ENCODE assay signal across 26 cellular contexts in the genomic region with DNA sequence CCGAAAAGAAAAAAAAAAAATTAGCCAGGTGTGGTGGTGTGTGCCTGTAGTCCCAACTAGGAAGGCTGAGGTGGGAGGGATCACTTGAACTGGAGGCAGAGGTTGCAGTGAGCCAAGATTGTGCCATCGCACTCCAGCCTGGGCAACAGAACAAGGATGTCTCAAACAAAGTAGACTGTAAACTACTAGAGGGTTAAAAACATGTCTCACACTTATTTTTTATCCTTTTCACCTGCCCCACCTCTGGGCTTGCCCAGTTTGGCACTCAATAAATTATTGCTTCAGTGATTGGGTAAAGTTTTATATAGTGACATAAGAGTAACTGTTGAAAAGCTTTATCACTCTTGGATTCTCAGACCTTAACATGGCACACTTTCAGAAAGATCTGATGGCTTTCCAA. TPM values are rescaled to one million over a fixed set of nuclear protein-coding genes. Genes with fewer than 3 reads are reported as not detected.
DNase-seq lines count a peak whose midpoint lies in the region; ATAC-seq and TF ChIP-seq lines count a peak whose summit lies in the region.
"Had no signal": no experiment of that assay in that cellular context is flagged by ENCODE, and none has a peak within 500 bp of the region (broad histone marks: within the 10 kb centered on the region; RNA-seq: fewer than 3 reads in every experiment).

No MANE protein-coding gene starts in this region.

- H3K9me3 ChIP-seq in DND-41 (ENCODE audit: insufficient read depth, low read length, severe bottlenecking): no peaks in the 10 kb centered on the region
- no peaks in the 10 kb centered on the region for H3K9me3 ChIP-seq in Panc1 (ENCODE audit: control insufficient read depth, insufficient read depth, low read depth, low read length)
- no peaks in the 10 kb centered on the region for H3K9me3 ChIP-seq in gastrocnemius medialis
- H3K9me3 ChIP-seq: BLaER1 treated with 17β-estradiol and CSF1 and Interleukin-3, amounts not matched to agents 10 nM and 100 nM had no signal

- 0 out of 2 replicates have a peak overlapping the region, but pooled peaks have one; percentile 24 for H3K27ac ChIP-seq in DND-41 (ENCODE audit: low read length)
- peak overlapping the region; percentile 36; the same call in 1 of the 2 replicates for H3K27ac ChIP-seq in Panc1 (ENCODE audit: low read length)
- H3K27ac ChIP-seq in gastrocnemius medialis: peak overlapping the region in 3 of 4 donors; percentile 5 to 57 (median 49)
- H3K27ac ChIP-seq: HL-60 had no signal

- POLR2A ChIA-PET in Panc1 (lab: Charles Lee): no interaction called here
- POLR2A ChIA-PET in activated CD4-positive, alpha-beta memory T cell treated with anti-CD3 and anti-CD28 coated beads, Interleukin-2, amount 10 ng/mL, durations not matched to agents 7 days and 5 days (lab: Charles Lee): no interaction called here

- no TSS peak for BruUV-seq in Panc1 (replicated peaks; lab: Mats Ljungman, UMichigan)

- peaks cover 32% of the 10 kb centered on the region for H3K4me1 Mint-ChIP-seq in activated CD4-positive, alpha-beta memory T cell treated with anti-CD3 and anti-CD28 coated beads, Interleukin-2, amount 10 ng/mL, durations not matched to agents 7 days and 5 days

- H3K36me3 ChIP-seq in DND-41 (ENCODE audit: insufficient read depth, low read length): no peaks in the 10 kb centered on the region
- H3K36me3 ChIP-seq in Panc1 (ENCODE audit: control insufficient read depth, insufficient read depth, low read length): no peaks in the 10 kb centered on the region
- no peaks in the 10 kb centered on the region for H3K36me3 ChIP-seq in gastrocnemius medialis

- H4K20me1 ChIP-seq in DND-41 (ENCODE audit: insufficient read depth, low read length): no peaks in the 10 kb centered on the region

- TF ChIP-seq POLR2A in gastrocnemius medialis (IDR thresholded peaks at IDR 0.05): no peak

- in situ Hi-C loops in Panc1 (cut with HindIII; ENCODE audit: low pct_unique_long_range_greater_than_20kb, low sequenced_read_pairs) (no loop called here), gastrocnemius medialis (cut with MboI; ENCODE audit: low sequenced_read_pairs in 4 of 4) (no loop called here)

- no peak for TF ChIP-seq CTCF in DND-41 (IDR thresholded peaks at IDR 0.05; ENCODE audit: borderline replicate concordance, extremely low read depth, low read length, poor library complexity, severe bottlenecking)
- no peak for TF ChIP-seq CTCF in Panc1 (IDR thresholded peaks at IDR 0.05)
- TF ChIP-seq CTCF in gastrocnemius medialis (IDR thresholded peaks at IDR 0.05 in 4 of 5, conservative IDR thresholded peaks at IDR 0.05 in 1 of 5): no peak

- H3K27me3 ChIP-seq in DND-41 (ENCODE audit: insufficient read depth, low read length, poor library complexity) (no peaks in the 10 kb centered on the region), Panc1 (ENCODE audit: control insufficient read depth, insufficient read depth, low read length) (no peaks in the 10 kb centered on the region), gastrocnemius medialis (no peaks in the 10 kb centered on the region)
- H3K27me3 ChIP-seq: BLaER1 treated with 17β-estradiol and CSF1 and Interleukin-3, amounts not matched to agents 10 nM and 100 nM had no signal

- H3K4me1 ChIP-seq in DND-41 (ENCODE audit: insufficient read depth, low read length) (peaks cover 25% of the 10 kb centered on the region), Panc1 (ENCODE audit: control insufficient read depth, insufficient read depth, low read length) (peaks cover 24% of the 10 kb centered on the region), gastrocnemius medialis (peaks cover 22 to 38% of the 10 kb centered on the region in 2 donors)

- intact Hi-C loops in Panc1 (cut with micrococcal nuclease; ENCODE audit: unreplicated experiment): no loop called here
- intact Hi-C loops in gastrocnemius medialis (cut with DNase I; ENCODE audit: low total_unique reads): no loop called here

- ATAC-seq in DND-41 (ENCODE audit: insufficient read depth, low read depth) (no peak), Panc1 (no peak), esophagus mucosa (peak; percentile 43), gastrocnemius medialis (peak in 1 of 2 donors; percentile 63)
- ATAC-seq: HepG2, K562, SK-N-SH treated with all-trans-retinoic acid at 6 μM for 48 hours had no signal

- no peak overlapping the region for H3K4me3 Mint-ChIP-seq in activated CD4-positive, alpha-beta memory T cell treated with anti-CD3 and anti-CD28 coated beads, Interleukin-2, amount 10 ng/mL, durations not matched to agents 7 days and 5 days
- H3K4me3 Mint-ChIP-seq: CD8-positive, alpha-beta memory T cell had no signal

- H3K79me2 ChIP-seq in DND-41 (ENCODE audit: insufficient read depth, low read length): no peaks in the 10 kb centered on the region

- CTCF ChIA-PET in Panc1 (lab: Charles Lee): no interaction called here
- CTCF ChIA-PET in activated CD4-positive, alpha-beta memory T cell treated with anti-CD3 and anti-CD28 coated beads, Interleukin-2, amount 10 ng/mL, durations not matched to agents 7 days and 5 days (lab: Charles Lee): no interaction called here

- DNase-seq in DND-41 (no peak), Panc1 (ENCODE audit: low read depth, low spot score) (no peak), gastrocnemius medialis (peak in 1 of 2 donors; percentile 42), SHP77 (lab: John Stamatoyannopoulos, UW) (no peak)
- no peak for DNase-seq in activated CD4-positive, alpha-beta memory T cell treated with anti-CD3 and anti-CD28 coated beads, Interleukin-2, amount 10 ng/mL, durations not matched to agents 7 days and 5 days
- DNase-seq in effector CD8-positive, alpha-beta T cell (lab: John Stamatoyannopoulos, UW): no peak
- DNase-seq: Calu3; CD8-positive, alpha-beta memory T cell; DMS153; GOT3; HCEC 1CT; NCI-H1105; NCI-H1694; NCI-H2081; NCI-H2171; NCI-H526; SIG-M5 had no signal

- peaks cover 13% of the 10 kb centered on the region for H3K36me3 Mint-ChIP-seq in activated CD4-positive, alpha-beta memory T cell treated with anti-CD3 and anti-CD28 coated beads, Interleukin-2, amount 10 ng/mL, durations not matched to agents 7 days and 5 days (ENCODE audit: low read depth)

- no peaks in the 10 kb centered on the region for H3K27me3 Mint-ChIP-seq in activated CD4-positive, alpha-beta memory T cell treated with anti-CD3 and anti-CD28 coated beads, Interleukin-2, amount 10 ng/mL, durations not matched to agents 7 days and 5 days
- H3K27me3 Mint-ChIP-seq: CD8-positive, alpha-beta memory T cell had no signal

- no peak overlapping the region for H2AFZ ChIP-seq in DND-41 (ENCODE audit: low read depth, low read length)

- no peaks in the 10 kb centered on the region for H3K9me3 Mint-ChIP-seq in activated CD4-positive, alpha-beta memory T cell treated with anti-CD3 and anti-CD28 coated beads, Interleukin-2, amount 10 ng/mL, durations not matched to agents 7 days and 5 days
- H3K9me3 Mint-ChIP-seq: CD8-positive, alpha-beta memory T cell had no signal

- no peak overlapping the region for H3K9ac ChIP-seq in DND-41 (ENCODE audit: low read depth, low read length)
- H3K9ac ChIP-seq: BLaER1 treated with 17β-estradiol and CSF1 and Interleukin-3, amounts not matched to agents 10 nM and 100 nM had no signal

- no peak overlapping the region for H3K27ac Mint-ChIP-seq in activated CD4-positive, alpha-beta memory T cell treated with anti-CD3 and anti-CD28 coated beads, Interleukin-2, amount 10 ng/mL, durations not matched to agents 7 days and 5 days

- H3K4me3 ChIP-seq in DND-41 (ENCODE audit: low read depth in 1 of 2, low read length in 2 of 2) (no peak overlapping the region), Panc1 (ENCODE audit: low read depth in 2 of 2, low read length in 2 of 2) (no peak overlapping the region), gastrocnemius medialis (no peak overlapping the region)
- H3K4me3 ChIP-seq: BLaER1 treated with 17β-estradiol and CSF1 and Interleukin-3, amounts not matched to agents 10 nM and 100 nM; K562 had no signal

- peak overlapping the region; percentile 35; the same call in 1 of the 2 replicates for H3K4me2 ChIP-seq in DND-41 (ENCODE audit: insufficient read depth, low read length)

RNA-seq across cellular contexts. Expression of a gene that starts 56.2 kb away (rescaled TPM):
- not detected for total RNA-seq in Panc1 (2021; ENCODE audit: unreplicated experiment)
- polyA plus RNA-seq in Panc1 (2012; ENCODE audit: insufficient read length): not detected
- not detected for total RNA-seq in esophagus mucosa
- total RNA-seq in gastrocnemius medialis: not detected
- total RNA-seq in activated CD4-positive, alpha-beta memory T cell treated with anti-CD3 and anti-CD28 coated beads, Interleukin-2, amount 10 ng/mL, durations not matched to agents 7 days and 5 days: not detected
- total RNA-seq: Calu3; CD8-positive, alpha-beta memory T cell; Daoy; HepG2; HT-29; K562; OCI-LY7 had no signal
- polyA plus RNA-seq: CD8-positive, alpha-beta memory T cell; HepG2 had no signal
